ENCODE assay signal across 7 cellular contexts in genomic region chr19:45641274-45642105, GRCh38. TPM values are rescaled to one million over a fixed set of nuclear protein-coding genes. Genes with fewer than 3 reads are reported as not detected.
A peak's percentile ranks its signal among the peaks of the same experiment; 100 is the strongest.
DNase-seq lines count a peak whose midpoint lies in the region; ATAC-seq, FAIRE-seq and TF ChIP-seq lines count a peak whose summit lies in the region.

No MANE protein-coding gene starts in this region.

- intact Hi-C loops in colonic mucosa (cut with DNase I): loop anchor here (2.0 to 10.0 kb wide), 2 partner anchors 35 to 117 kb away; no protein-coding TSS in a partner anchor
- intact Hi-C loops in left lung (cut with DNase I): loop anchor here in 1 of 2 donors (5.0 kb wide), 1 partner anchor 119 kb away; no protein-coding TSS in a partner anchor

- H3K9me3 ChIP-seq in colonic mucosa (no peaks in the 10 kb centered on the region), left lung (no peaks in the 10 kb centered on the region)

- peak; percentile 94 for FAIRE-seq in GM18507 (lab: Jason Lieb, UNC)

- DNase-seq in GM18507 (ENCODE audit: extremely low spot score, insufficient read length, low read depth) (peak; percentile 76), NCI-H2171 (lab: John Stamatoyannopoulos, UW) (peak; percentile 82), colonic mucosa (peak; percentile 97), left lung (peak; percentile 90 to 92)
- DNase-seq in activated CD4-positive, CD25-positive, alpha-beta regulatory T cell treated with anti-CD3 and anti-CD28 coated beads, Interleukin-2, amount 50 U/mL, for 72 hours: peak; percentile 89
- DNase-seq in stimulated activated CD4-positive, alpha-beta T cell treated with anti-CD3 and anti-CD28 coated beads, TNF-alpha, amount 100 ng/mL, for 48 hours (ENCODE audit: low read depth in 3 of 3): peak; percentile 82 to 85 (median 84)

- H3K4me1 ChIP-seq in colonic mucosa (peaks cover 13% of the 10 kb centered on the region), left lung (peaks cover 20 to 63% of the 10 kb centered on the region in 2 donors)

- H3K36me3 ChIP-seq in colonic mucosa (no peaks in the 10 kb centered on the region), left lung (no peaks in the 10 kb centered on the region)

- H3K27me3 ChIP-seq in colonic mucosa (peaks cover 18% of the 10 kb centered on the region), left lung (peaks cover 4 to 33% of the 10 kb centered on the region in 2 donors)

- TF ChIP-seq CTCF in colonic mucosa (IDR thresholded peaks at IDR 0.05) (no peak), left lung (IDR thresholded peaks at IDR 0.05) (no peak)

- peak; percentile 37 for ATAC-seq in HG02973 (IDR thresholded peaks at IDR 0.05; ENCODE audit: unreplicated experiment)
- ATAC-seq in left lung: peak; percentile 81

- H3K27ac ChIP-seq in colonic mucosa (peak overlapping the region; percentile 67), left lung (peak overlapping the region; percentile 80 to 92)

- peak overlapping the region; percentile 27 for H3K4me3 ChIP-seq in colonic mucosa
- peak overlapping the region; percentile 27 to 42 for H3K4me3 ChIP-seq in left lung

- peak overlapping the region; percentile 32 to 66 for H3K9ac ChIP-seq in colonic mucosa (ENCODE audit: low read depth in 2 of 2, low read length in 2 of 2)

RNA-seq across cellular contexts. Expression of gene EML2, which starts 2.3 kb away (rescaled TPM):
- 100 to 1,000 TPM in 1 of 2 donors, 10 to 100 TPM in 1; 96.2 to 106 TPM for total RNA-seq in colonic mucosa
- total RNA-seq in left lung: 10 to 100 TPM; 54.2 to 76.4 TPM

RNA-seq across cellular contexts. Expression of gene GIPR, which starts 26.5 kb away (rescaled TPM):
- total RNA-seq in colonic mucosa: 1 to 10 TPM; 8.3 to 9.5 TPM
- 1 to 10 TPM; 5.4 to 5.7 TPM for total RNA-seq in left lung

RNA-seq across cellular contexts. Expression of gene GPR4, which starts 39.5 kb away (rescaled TPM):
- total RNA-seq in colonic mucosa (1 to 10 TPM in 1 of 2 donors, under 1 TPM in 1; 0.52 to 2.0 TPM), left lung (1 to 10 TPM; 4.5 to 9.5 TPM)

RNA-seq across cellular contexts. Expression of gene SNRPD2, which starts 50.3 kb away (rescaled TPM):
- total RNA-seq in colonic mucosa: 100 to 1,000 TPM; 269 to 484 TPM
- 100 to 1,000 TPM; 276 to 306 TPM for total RNA-seq in left lung

RNA-seq across cellular contexts. Expression of gene QPCTL, which starts 51.0 kb away (rescaled TPM):
- total RNA-seq in colonic mucosa (10 to 100 TPM; 10.7 to 11.2 TPM), left lung (1 to 10 TPM; 7.7 to 8.7 TPM)

Comparison
In these comparisons a context has a peak if more than half of its experiments do, and no peak if none do; other contexts are left out.
1. Peak in every context shown above with its lines: DNase-seq, ATAC-seq, H3K4me3 ChIP-seq and H3K27ac ChIP-seq.